In the genomic region with DNA sequence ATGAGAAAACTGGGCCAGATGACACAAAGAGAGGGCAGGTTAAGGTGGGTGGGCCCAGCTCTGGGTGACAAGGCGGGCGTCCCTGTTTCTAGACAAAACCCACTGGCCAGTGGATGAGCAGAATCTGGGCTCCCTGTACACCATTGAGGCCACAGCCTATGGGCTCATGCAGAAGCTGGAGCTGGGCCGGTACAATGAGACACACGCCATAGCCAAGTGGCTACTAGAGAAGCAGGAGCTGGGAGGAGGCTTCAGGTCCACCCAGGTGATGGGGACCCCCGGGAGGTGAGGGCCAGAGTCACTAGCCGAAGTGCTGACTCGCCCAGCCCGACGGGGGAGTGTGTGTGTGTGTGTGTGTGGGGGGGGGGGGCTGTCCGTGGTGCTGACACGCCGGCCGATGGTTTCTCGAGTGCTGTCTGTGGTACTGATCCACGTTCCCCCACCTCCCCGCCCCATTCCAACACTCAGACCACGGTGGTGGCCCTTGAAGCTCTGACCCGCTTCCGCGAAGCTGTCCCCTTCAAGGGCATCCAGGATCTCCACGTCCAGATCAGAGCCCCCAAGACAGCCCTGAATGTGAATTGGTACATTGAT, we compare ENCODE assay signal across 24 cellular contexts. TPM values are rescaled to one million over a fixed set of nuclear protein-coding genes. Genes with fewer than 3 reads are reported as not detected.
DNase-seq lines count a peak whose midpoint lies in the region; ATAC-seq and TF ChIP-seq lines count a peak whose summit lies in the region.
"Had no signal": no experiment of that assay in that cellular context is flagged by ENCODE, and none has a peak within 500 bp of the region (broad histone marks: within the 10 kb centered on the region; RNA-seq: fewer than 3 reads in every experiment).

No MANE protein-coding gene starts in this region.

- H3K9me3 Mint-ChIP-seq in mesothelial cell of epicardium: no peaks in the 10 kb centered on the region
- H3K9me3 Mint-ChIP-seq: activated naive CD4-positive, alpha-beta T cell treated with anti-CD3 and anti-CD28 coated beads, Interleukin-2, amount 50 U/mL, for 24 hours; brain; neural crest cell had no signal

- no peak for TF ChIP-seq CTCF in mesothelial cell of epicardium (IDR thresholded peaks at IDR 0.05; ENCODE audit: unreplicated experiment)

- no peak overlapping the region for H3K9ac ChIP-seq in adipocyte (ENCODE audit: low read length)
- H3K9ac ChIP-seq: BLaER1 had no signal

- DNase-seq in ELF-1 (ENCODE audit: low read depth, low spot score) (peak; percentile 55), adipocyte (ENCODE audit: low read depth) (peak; percentile 11), left lobe of liver (ENCODE audit: low spot score) (no peak), HPDE6-E6E7 (ENCODE audit: extremely low spot score) (no peak), posterior vena cava (ENCODE audit: low spot score) (no peak), mesothelial cell of epicardium (ENCODE audit: low spot score in 2 of 2, unreplicated experiment in 2 of 2) (no peak)
- DNase-seq: activated CD4-positive, alpha-beta T cell treated with anti-CD3 and anti-CD28 coated beads, Interleukin-2, amount 50 U/mL, for 1 hour; activated T-cell treated with anti-CD3 and anti-CD28 coated beads, Interleukin-2, amount 50 U/mL, for 1 hour; DMS153; esophagus squamous epithelium; mesendoderm; MV-4-11; NCI-H2029 treated with DMSO at 0.1 percent for 48 hours; NCI-H524; stimulated activated CD4-positive, alpha-beta T cell treated with anti-CD3 and anti-CD28 coated beads, Interleukin-15, amount 100 ng/mL, for 24 hours; stimulated activated naive CD4-positive, alpha-beta T cell; tibial artery had no signal

- TF ChIP-seq EP300 in Ishikawa (IDR thresholded peaks at IDR 0.05; ENCODE audit: borderline replicate concordance): no peak

- intact Hi-C loops in posterior vena cava (cut with DNase I): no loop called here

- H3K4me1 Mint-ChIP-seq in mesothelial cell of epicardium: no peaks in the 10 kb centered on the region
- H3K4me1 Mint-ChIP-seq: activated naive CD4-positive, alpha-beta T cell treated with anti-CD3 and anti-CD28 coated beads, Interleukin-2, amount 50 U/mL, for 24 hours; brain; neural crest cell had no signal

- no peaks in the 10 kb centered on the region for H3K36me3 Mint-ChIP-seq in mesothelial cell of epicardium
- H3K36me3 Mint-ChIP-seq: brain had no signal

- H3K4me1 ChIP-seq in adipocyte (ENCODE audit: control insufficient read depth, insufficient read depth, low read length): no peaks in the 10 kb centered on the region
- H3K4me1 ChIP-seq: BLaER1, esophagus squamous epithelium, tibial artery had no signal

- TF ChIP-seq RAD21 in Ishikawa (IDR thresholded peaks at IDR 0.05; ENCODE audit: low read depth): no peak

- peaks cover 35% of the 10 kb centered on the region for H3K27me3 ChIP-seq in adipocyte (replicated peaks; ENCODE audit: control insufficient read depth, insufficient read depth, low read length)
- H3K27me3 ChIP-seq: BLaER1 had no signal

- H3K36me3 ChIP-seq in adipocyte (ENCODE audit: control insufficient read depth, insufficient read depth, low read length, severe bottlenecking): no peaks in the 10 kb centered on the region
- H3K36me3 ChIP-seq: BLaER1, esophagus squamous epithelium, tibial artery had no signal

- no peak overlapping the region for H3K4me3 ChIP-seq in adipocyte (ENCODE audit: low read length)
- H3K4me3 ChIP-seq: BLaER1, esophagus squamous epithelium, tibial artery had no signal

- ATAC-seq in left lobe of liver: peak; percentile 28
- no peak for ATAC-seq in HG03159 (IDR thresholded peaks at IDR 0.05; ENCODE audit: unreplicated experiment)

- peaks cover 34% of the 10 kb centered on the region for H3K27me3 Mint-ChIP-seq in mesothelial cell of epicardium (ENCODE audit: low read depth)

- H3K4me3 Mint-ChIP-seq in mesothelial cell of epicardium: no peak overlapping the region
- H3K4me3 Mint-ChIP-seq: activated naive CD4-positive, alpha-beta T cell treated with anti-CD3 and anti-CD28 coated beads, Interleukin-2, amount 50 U/mL, for 24 hours; brain; neural crest cell had no signal

- no peaks in the 10 kb centered on the region for H3K9me3 ChIP-seq in adipocyte (ENCODE audit: control insufficient read depth, low read length)
- H3K9me3 ChIP-seq: BLaER1, esophagus squamous epithelium, tibial artery had no signal

- H3K27ac Mint-ChIP-seq in mesothelial cell of epicardium: no peak overlapping the region
- H3K27ac Mint-ChIP-seq: activated naive CD4-positive, alpha-beta T cell treated with anti-CD3 and anti-CD28 coated beads, Interleukin-2, amount 50 U/mL, for 24 hours; brain had no signal

TF ChIP-seq in Ishikawa, 13 proteins besides CTCF, POLR2A, EP300 and RAD21:
- TF ChIP-seq TAF1 (IDR thresholded peaks at IDR 0.05; ENCODE audit: low read depth) (no peak), YY1 (IDR thresholded peaks at IDR 0.05; ENCODE audit: low read depth) (no peak), CREB1 (IDR thresholded peaks at IDR 0.05; ENCODE audit: low read depth) (no peak), ZBTB7A (IDR thresholded peaks at IDR 0.05; ENCODE audit: low read depth) (0 out of 2 replicates have a peak, but pooled peaks have one; percentile 42), EGR1 (IDR thresholded peaks at IDR 0.05) (no peak), FOXM1 (IDR thresholded peaks at IDR 0.05; ENCODE audit: borderline replicate concordance, low read depth) (no peak), TCF12 (IDR thresholded peaks at IDR 0.05; ENCODE audit: low read depth) (no peak), TEAD4 (IDR thresholded peaks at IDR 0.05) (peak; percentile 29; the same call in 1 of the 2 replicates)
- TF ChIP-seq, protein P1, sequence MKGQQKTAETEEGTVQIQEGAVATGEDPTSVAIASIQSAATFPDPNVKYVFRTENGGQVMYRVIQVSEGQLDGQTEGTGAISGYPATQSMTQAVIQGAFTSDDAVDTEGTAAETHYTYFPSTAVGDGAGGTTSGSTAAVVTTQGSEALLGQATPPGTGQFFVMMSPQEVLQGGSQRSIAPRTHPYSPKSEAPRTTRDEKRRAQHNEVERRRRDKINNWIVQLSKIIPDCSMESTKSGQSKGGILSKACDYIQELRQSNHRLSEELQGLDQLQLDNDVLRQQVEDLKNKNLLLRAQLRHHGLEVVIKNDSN (IDR thresholded peaks at IDR 0.05): no peak
- TF ChIP-seq, protein P2, sequence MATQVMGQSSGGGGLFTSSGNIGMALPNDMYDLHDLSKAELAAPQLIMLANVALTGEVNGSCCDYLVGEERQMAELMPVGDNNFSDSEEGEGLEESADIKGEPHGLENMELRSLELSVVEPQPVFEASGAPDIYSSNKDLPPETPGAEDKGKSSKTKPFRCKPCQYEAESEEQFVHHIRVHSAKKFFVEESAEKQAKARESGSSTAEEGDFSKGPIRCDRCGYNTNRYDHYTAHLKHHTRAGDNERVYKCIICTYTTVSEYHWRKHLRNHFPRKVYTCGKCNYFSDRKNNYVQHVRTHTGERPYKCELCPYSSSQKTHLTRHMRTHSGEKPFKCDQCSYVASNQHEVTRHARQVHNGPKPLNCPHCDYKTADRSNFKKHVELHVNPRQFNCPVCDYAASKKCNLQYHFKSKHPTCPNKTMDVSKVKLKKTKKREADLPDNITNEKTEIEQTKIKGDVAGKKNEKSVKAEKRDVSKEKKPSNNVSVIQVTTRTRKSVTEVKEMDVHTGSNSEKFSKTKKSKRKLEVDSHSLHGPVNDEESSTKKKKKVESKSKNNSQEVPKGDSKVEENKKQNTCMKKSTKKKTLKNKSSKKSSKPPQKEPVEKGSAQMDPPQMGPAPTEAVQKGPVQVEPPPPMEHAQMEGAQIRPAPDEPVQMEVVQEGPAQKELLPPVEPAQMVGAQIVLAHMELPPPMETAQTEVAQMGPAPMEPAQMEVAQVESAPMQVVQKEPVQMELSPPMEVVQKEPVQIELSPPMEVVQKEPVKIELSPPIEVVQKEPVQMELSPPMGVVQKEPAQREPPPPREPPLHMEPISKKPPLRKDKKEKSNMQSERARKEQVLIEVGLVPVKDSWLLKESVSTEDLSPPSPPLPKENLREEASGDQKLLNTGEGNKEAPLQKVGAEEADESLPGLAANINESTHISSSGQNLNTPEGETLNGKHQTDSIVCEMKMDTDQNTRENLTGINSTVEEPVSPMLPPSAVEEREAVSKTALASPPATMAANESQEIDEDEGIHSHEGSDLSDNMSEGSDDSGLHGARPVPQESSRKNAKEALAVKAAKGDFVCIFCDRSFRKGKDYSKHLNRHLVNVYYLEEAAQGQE (IDR thresholded peaks at IDR 0.05; ENCODE audit: low read depth): peak; percentile 99
- TF ChIP-seq, protein P3, sequence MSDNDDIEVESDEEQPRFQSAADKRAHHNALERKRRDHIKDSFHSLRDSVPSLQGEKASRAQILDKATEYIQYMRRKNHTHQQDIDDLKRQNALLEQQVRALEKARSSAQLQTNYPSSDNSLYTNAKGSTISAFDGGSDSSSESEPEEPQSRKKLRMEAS (IDR thresholded peaks at IDR 0.05): peak; percentile 79

RNA-seq across cellular contexts. Expression of a gene that starts 24.3 kb away (rescaled TPM):
- total RNA-seq in left lobe of liver (72.7 TPM), posterior vena cava (10 to 100 TPM; 21.7 to 26.0 TPM), mesothelial cell of epicardium (30.6 to 34.6 TPM (median 33.0 TPM) in 3 replicates)

RNA-seq across cellular contexts. Expression of a gene that starts 40.7 kb away (rescaled TPM):
- total RNA-seq in left lobe of liver: 17.9 TPM
- not detected for total RNA-seq in posterior vena cava
- 0.85 to 1.6 TPM (median 0.97 TPM) in 3 replicates for total RNA-seq in mesothelial cell of epicardium
- total RNA-seq: neural crest cell had no signal

RNA-seq across cellular contexts. Expression of a gene that starts 44.3 kb away (rescaled TPM):
- 13.0 TPM for total RNA-seq in left lobe of liver
- total RNA-seq in posterior vena cava: 10 to 100 TPM; 21.9 to 27.8 TPM
- 53.2 to 64.2 TPM (median 62.1 TPM) in 3 replicates for total RNA-seq in mesothelial cell of epicardium

RNA-seq across cellular contexts. Expression of a gene that starts 48.5 kb away (rescaled TPM):
- total RNA-seq in left lobe of liver (not detected), posterior vena cava (not detected), mesothelial cell of epicardium (not detected in 3 replicates)
- total RNA-seq: dermis microvascular lymphatic vessel endothelial cell, esophagus squamous epithelium, neural crest cell had no signal

RNA-seq across cellular contexts. Expression of a gene that starts 49.7 kb away (rescaled TPM):
- total RNA-seq in left lobe of liver: 6.6 TPM
- total RNA-seq in posterior vena cava: 1 to 10 TPM; 6.3 to 6.5 TPM
- total RNA-seq in mesothelial cell of epicardium: 30.8 to 33.6 TPM (median 31.2 TPM) in 3 replicates

Comparison
In these comparisons a context has a peak if more than half of its experiments do, and no peak if none do; other contexts are left out.
1. DNase-seq: peak in ELF-1 (single experiment) and adipocyte (single experiment); none in left lobe of liver (single experiment), HPDE6-E6E7 (single experiment), posterior vena cava (single experiment) and mesothelial cell of epicardium (0 of 2).